Comparison of ENCODE assay signal across 26 cellular contexts in genomic region chr16:76338472-76338871, GRCh38.
"Had no signal": no experiment of that assay in that cellular context is flagged by ENCODE, and none has a peak within 500 bp of the region (broad histone marks: within the 10 kb centered on the region; RNA-seq: fewer than 3 reads in every experiment).

No MANE protein-coding gene starts in this region.

- H3K27ac ChIP-seq: colonic mucosa, epithelial cell of prostate, esophagus squamous epithelium, gastrocnemius medialis, heart right ventricle, left lung, lower lobe of right lung had no signal

- FAIRE-seq: endometrium, islet of Langerhans, keratinocyte had no signal

- H3K36me3 ChIP-seq: colonic mucosa, esophagus squamous epithelium, gastrocnemius medialis, heart right ventricle, left lung, lower lobe of right lung had no signal

- H3K9me3 ChIP-seq: colonic mucosa, gastrocnemius medialis, lower lobe of right lung, mucosa of descending colon had no signal

- DNase-seq: colonic mucosa; cortex of kidney; effector CD8-positive, alpha-beta T cell; effector memory CD8-positive, alpha-beta T cell; endodermal cell; erythroblast; esophagus squamous epithelium; foreskin fibroblast; foreskin melanocyte; gastrocnemius medialis; glutamatergic neuron; head of caudate nucleus; heart right ventricle; hippocampal formation; left cardiac atrium; left lung; left ventricle myocardium superior; lower lobe of right lung; mesenchymal stem cell; mucosa of descending colon; naive B cell had no signal

- H3K4me3 ChIP-seq: colonic mucosa, esophagus squamous epithelium, gastrocnemius medialis, heart right ventricle, left lung, lower lobe of right lung, mucosa of descending colon had no signal

- H3K4me1 ChIP-seq: colonic mucosa, esophagus squamous epithelium, gastrocnemius medialis, heart right ventricle, left lung, lower lobe of right lung had no signal

- H3K27me3 ChIP-seq: colonic mucosa, esophagus squamous epithelium, gastrocnemius medialis, heart right ventricle, left lung had no signal

- ATAC-seq: effector memory CD8-positive, alpha-beta T cell; esophagus mucosa; gastrocnemius medialis; heart right ventricle; left cardiac atrium; left lung; left ventricle myocardium superior; lower lobe of right lung; mucosa of descending colon had no signal
